ENCODE assay signal across 14 cellular contexts in genomic region chr3:150296123-150296750, GRCh38.
"Had no signal": no experiment of that assay in that cellular context is flagged by ENCODE, and none has a peak within 500 bp of the region (broad histone marks: within the 10 kb centered on the region; RNA-seq: fewer than 3 reads in every experiment).

No MANE protein-coding gene starts in this region.

- H3K27ac Mint-ChIP-seq: activated CD4-positive, alpha-beta memory T cell treated with anti-CD3 and anti-CD28 coated beads, Interleukin-2, amount 10 ng/mL, durations not matched to agents 7 days and 5 days; activated naive CD4-positive, alpha-beta T cell treated with anti-CD3 and anti-CD28 coated beads, Interleukin-2, amount 10 ng/mL, durations not matched to agents 7 days and 5 days; immature natural killer cell; natural killer cell; type B pancreatic cell had no signal

- H3K4me1 Mint-ChIP-seq: activated CD4-positive, alpha-beta memory T cell treated with anti-CD3 and anti-CD28 coated beads, Interleukin-2, amount 10 ng/mL, durations not matched to agents 7 days and 5 days; activated naive CD4-positive, alpha-beta T cell treated with anti-CD3 and anti-CD28 coated beads, Interleukin-2, amount 10 ng/mL, durations not matched to agents 7 days and 5 days; immature natural killer cell; natural killer cell had no signal

- H3K4me3 Mint-ChIP-seq: activated CD4-positive, alpha-beta memory T cell treated with anti-CD3 and anti-CD28 coated beads, Interleukin-2, amount 10 ng/mL, durations not matched to agents 7 days and 5 days; activated naive CD4-positive, alpha-beta T cell treated with anti-CD3 and anti-CD28 coated beads, Interleukin-2, amount 10 ng/mL, durations not matched to agents 7 days and 5 days; immature natural killer cell; natural killer cell; type B pancreatic cell had no signal

- H3K36me3 ChIP-seq: adrenal gland, suprapubic skin had no signal

- H3K27ac ChIP-seq: adrenal gland, suprapubic skin had no signal

- ATAC-seq: left cardiac atrium, natural killer cell had no signal

- H3K4me3 ChIP-seq: adrenal gland, suprapubic skin had no signal

- H3K9me3 ChIP-seq: adrenal gland, suprapubic skin had no signal

- H3K36me3 Mint-ChIP-seq: activated naive CD4-positive, alpha-beta T cell treated with anti-CD3 and anti-CD28 coated beads, Interleukin-2, amount 10 ng/mL, durations not matched to agents 7 days and 5 days; immature natural killer cell; natural killer cell had no signal

- H3K27me3 ChIP-seq: adrenal gland, suprapubic skin had no signal

- DNase-seq: activated CD4-positive, alpha-beta memory T cell treated with anti-CD3 and anti-CD28 coated beads, Interleukin-2, amount 10 ng/mL, durations not matched to agents 7 days and 5 days; activated naive CD4-positive, alpha-beta T cell treated with anti-CD3 and anti-CD28 coated beads, Interleukin-2, amount 10 ng/mL, durations not matched to agents 7 days and 5 days; adrenal gland; caudate nucleus; cortex of kidney; effector CD8-positive, alpha-beta T cell; immature natural killer cell; left cardiac atrium; natural killer cell; stimulated activated CD4-positive, alpha-beta T cell treated with anti-CD3 and anti-CD28 coated beads, Interleukin-2, amount 100 ng/mL, for 48 hours; stimulated activated naive CD4-positive, alpha-beta T cell treated with Interleukin-2 at 50 U/mL for 16 hours; T-helper 9 cell had no signal

- H3K4me1 ChIP-seq: adrenal gland, suprapubic skin had no signal

- H3K27me3 Mint-ChIP-seq: activated naive CD4-positive, alpha-beta T cell treated with anti-CD3 and anti-CD28 coated beads, Interleukin-2, amount 10 ng/mL, durations not matched to agents 7 days and 5 days; type B pancreatic cell had no signal

- H3K9me3 Mint-ChIP-seq: activated CD4-positive, alpha-beta memory T cell treated with anti-CD3 and anti-CD28 coated beads, Interleukin-2, amount 10 ng/mL, durations not matched to agents 7 days and 5 days; activated naive CD4-positive, alpha-beta T cell treated with anti-CD3 and anti-CD28 coated beads, Interleukin-2, amount 10 ng/mL, durations not matched to agents 7 days and 5 days; immature natural killer cell; natural killer cell had no signal
